Comparison of ENCODE assay signal across 22 cellular contexts in the genomic region with DNA sequence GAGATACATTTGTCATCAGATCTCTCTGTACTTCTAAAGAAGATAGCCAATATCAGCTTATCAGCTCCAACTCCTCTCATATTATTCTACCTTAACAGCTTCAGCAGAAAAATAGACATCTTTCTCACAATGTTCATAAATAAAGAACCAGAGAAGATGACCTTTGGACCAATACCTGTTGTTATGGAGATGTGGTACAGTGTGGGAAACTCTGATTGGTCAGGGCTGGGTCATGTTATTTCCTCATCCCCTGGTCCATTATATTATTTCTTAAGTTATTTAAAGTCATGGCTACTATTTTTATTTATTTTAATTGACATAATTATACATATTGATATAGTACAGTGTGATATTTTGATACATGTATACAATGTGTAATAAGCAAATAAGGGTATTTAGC. TPM values are rescaled to one million over a fixed set of nuclear protein-coding genes. Genes with fewer than 3 reads are reported as not detected.
DNase-seq lines count a peak whose midpoint lies in the region; ATAC-seq and TF ChIP-seq lines count a peak whose summit lies in the region.
"Had no signal": no experiment of that assay in that cellular context is flagged by ENCODE, and none has a peak within 500 bp of the region (broad histone marks: within the 10 kb centered on the region; RNA-seq: fewer than 3 reads in every experiment).

No MANE protein-coding gene starts in this region.

- H3K9me3 Mint-ChIP-seq in stimulated activated effector memory CD8-positive, alpha-beta T cell treated with anti-CD3 and anti-CD28 coated beads, Interleukin-12 subunit alpha, Interleukin-12 subunit beta, amount 100 ng/mL, for 72 hours: no peaks in the 10 kb centered on the region
- H3K9me3 Mint-ChIP-seq: CD4-positive, alpha-beta T cell; CD8-positive, alpha-beta memory T cell; GM23338; H9 had no signal

- peak overlapping the region; percentile 18 for H3K4me3 ChIP-seq in endocrine pancreas (ENCODE audit: control insufficient read depth, insufficient read depth, low read length)
- no peak overlapping the region for H3K4me3 ChIP-seq in mucosa of descending colon
- H3K4me3 ChIP-seq: A549; BLaER1 treated with 17β-estradiol and CSF1 and Interleukin-3, amounts not matched to agents 10 nM and 100 nM; GM23338 had no signal

- TF ChIP-seq CTCF in mucosa of descending colon (IDR thresholded peaks at IDR 0.05): no peak

- H3K36me3 ChIP-seq in endocrine pancreas (ENCODE audit: control insufficient read depth, insufficient read depth, low read length): no peaks in the 10 kb centered on the region
- no peaks in the 10 kb centered on the region for H3K36me3 ChIP-seq in mucosa of descending colon (ENCODE audit: low read depth)
- H3K36me3 ChIP-seq: BE2C had no signal

- H3K4me1 Mint-ChIP-seq in stimulated activated effector memory CD8-positive, alpha-beta T cell treated with anti-CD3 and anti-CD28 coated beads, Interleukin-12 subunit alpha, Interleukin-12 subunit beta, amount 100 ng/mL, for 72 hours: no peaks in the 10 kb centered on the region
- H3K4me1 Mint-ChIP-seq: CD8-positive, alpha-beta memory T cell; GM23338; H9 had no signal

- ATAC-seq in mucosa of descending colon (peak; percentile 69), HG02885 (IDR thresholded peaks at IDR 0.05; ENCODE audit: poor library complexity, unreplicated experiment) (no peak)
- ATAC-seq in stimulated activated effector memory CD8-positive, alpha-beta T cell treated with anti-CD3 and anti-CD28 coated beads, Interleukin-12 subunit alpha, Interleukin-12 subunit beta, amount 100 ng/mL, for 72 hours: no peak
- ATAC-seq: A549, GM23338, HCT116 had no signal

- H3K27me3 ChIP-seq in endocrine pancreas (ENCODE audit: control insufficient read depth, insufficient read depth, low read length): no peaks in the 10 kb centered on the region
- H3K27me3 ChIP-seq: BE2C; BLaER1 treated with 17β-estradiol and CSF1 and Interleukin-3, amounts not matched to agents 10 nM and 100 nM had no signal

- H3K36me3 Mint-ChIP-seq in stimulated activated effector memory CD8-positive, alpha-beta T cell treated with anti-CD3 and anti-CD28 coated beads, Interleukin-12 subunit alpha, Interleukin-12 subunit beta, amount 100 ng/mL, for 72 hours: no peaks in the 10 kb centered on the region

- H3K9ac ChIP-seq in endocrine pancreas (ENCODE audit: control insufficient read depth, insufficient read depth, low read length): no peak overlapping the region
- H3K9ac ChIP-seq: BLaER1 treated with 17β-estradiol and CSF1 and Interleukin-3, amounts not matched to agents 10 nM and 100 nM had no signal

- DNase-seq in DMS53 (lab: John Stamatoyannopoulos, UW) (peak; percentile 56), HT-29 (ENCODE audit: low spot score) (peak; percentile 7), mucosa of descending colon (no peak)
- DNase-seq in stimulated activated effector memory CD8-positive, alpha-beta T cell treated with anti-CD3 and anti-CD28 coated beads, Interleukin-12 subunit alpha, Interleukin-12 subunit beta, amount 100 ng/mL, for 72 hours (ENCODE audit: low spot score in 2 of 2): no peak
- DNase-seq in stimulated activated CD4-positive, alpha-beta T cell treated with anti-CD3 and anti-CD28 coated beads, Interleukin-12 subunit alpha, Interleukin-12 subunit beta, amount 100 ng/mL, for 4 hours: no peak
- DNase-seq: 8988T; ACHN; AML-193; BE2C; CD4-positive, alpha-beta T cell; CD8-positive, alpha-beta memory T cell; DMS 273 treated with DMSO at 0.1 percent for 48 hours; DND-41; H9 had no signal

- no peak overlapping the region for H3K27ac Mint-ChIP-seq in stimulated activated effector memory CD8-positive, alpha-beta T cell treated with anti-CD3 and anti-CD28 coated beads, Interleukin-12 subunit alpha, Interleukin-12 subunit beta, amount 100 ng/mL, for 72 hours
- H3K27ac Mint-ChIP-seq: CD14-positive monocyte; CD4-positive, alpha-beta T cell; CD8-positive, alpha-beta memory T cell; GM23338; H9 had no signal

- no peaks in the 10 kb centered on the region for H3K9me3 ChIP-seq in endocrine pancreas (ENCODE audit: control insufficient read depth, low read length)
- no peaks in the 10 kb centered on the region for H3K9me3 ChIP-seq in mucosa of descending colon
- H3K9me3 ChIP-seq: A549; BE2C; BLaER1 treated with 17β-estradiol and CSF1 and Interleukin-3, amounts not matched to agents 10 nM and 100 nM had no signal

- H3K4me3 Mint-ChIP-seq in stimulated activated effector memory CD8-positive, alpha-beta T cell treated with anti-CD3 and anti-CD28 coated beads, Interleukin-12 subunit alpha, Interleukin-12 subunit beta, amount 100 ng/mL, for 72 hours: no peak overlapping the region
- H3K4me3 Mint-ChIP-seq: CD14-positive monocyte; CD4-positive, alpha-beta T cell; CD8-positive, alpha-beta memory T cell; GM23338; H9 had no signal

- intact Hi-C loops in mucosa of descending colon (cut with DNase I, micrococcal nuclease): no loop called here

- H3K4me1 ChIP-seq in endocrine pancreas (ENCODE audit: control insufficient read depth, insufficient read depth, low read length) (peaks cover 10% of the 10 kb centered on the region), mucosa of descending colon (ENCODE audit: low read depth) (no peaks in the 10 kb centered on the region)
- H3K4me1 ChIP-seq: A549, BE2C had no signal

RNA-seq across cellular contexts. Expression of gene POLR1H, which starts 35.9 kb away (rescaled TPM):
- total RNA-seq in HT-29 (2014; rRNA removed; shearing (Covaris generic)): 31.1 and 45.0 TPM in 2 replicates
- total RNA-seq in mucosa of descending colon: 10 to 100 TPM; 22.4 to 31.7 (median 23.0) TPM

RNA-seq across cellular contexts. Expression of gene PPP1R11, which starts 41.8 kb away (rescaled TPM):
- 44.2 and 49.3 TPM in 2 replicates for total RNA-seq in HT-29 (2014; rRNA removed; shearing (Covaris generic))
- total RNA-seq in mucosa of descending colon: 100 to 1,000 TPM in 1 of 3 donors, 10 to 100 TPM in 2; 78.4 to 115 (median 82.4) TPM

RNA-seq across cellular contexts. Expression of gene RNF39, which starts 50.4 kb away (rescaled TPM):
- 3.8 and 6.5 TPM in 2 replicates for total RNA-seq in HT-29 (2014; rRNA removed; shearing (Covaris generic))
- total RNA-seq in mucosa of descending colon: 1 to 10 TPM in 1 of 3 donors, under 1 TPM in 1, not detected in 1; 0.87 to 2.5 TPM
- total RNA-seq: CD4-positive, alpha-beta T cell; CD8-positive, alpha-beta memory T cell; H4 had no signal

Comparison
In these comparisons a context has a peak if more than half of its experiments do, and no peak if none do; other contexts are left out.
1. DNase-seq: peak in DMS53 (single experiment) and HT-29 (single experiment); none in mucosa of descending colon (0 of 3), stimulated activated effector memory CD8-positive, alpha-beta T cell treated with anti-CD3 and anti-CD28 coated beads, Interleukin-12 subunit alpha, Interleukin-12 subunit beta, amount 100 ng/mL, for 72 hours (0 of 2) and stimulated activated CD4-positive, alpha-beta T cell treated with anti-CD3 and anti-CD28 coated beads, Interleukin-12 subunit alpha, Interleukin-12 subunit beta, amount 100 ng/mL, for 4 hours (single experiment).